Comparison of ENCODE assay signal across 2 cellular contexts in the genomic region with DNA sequence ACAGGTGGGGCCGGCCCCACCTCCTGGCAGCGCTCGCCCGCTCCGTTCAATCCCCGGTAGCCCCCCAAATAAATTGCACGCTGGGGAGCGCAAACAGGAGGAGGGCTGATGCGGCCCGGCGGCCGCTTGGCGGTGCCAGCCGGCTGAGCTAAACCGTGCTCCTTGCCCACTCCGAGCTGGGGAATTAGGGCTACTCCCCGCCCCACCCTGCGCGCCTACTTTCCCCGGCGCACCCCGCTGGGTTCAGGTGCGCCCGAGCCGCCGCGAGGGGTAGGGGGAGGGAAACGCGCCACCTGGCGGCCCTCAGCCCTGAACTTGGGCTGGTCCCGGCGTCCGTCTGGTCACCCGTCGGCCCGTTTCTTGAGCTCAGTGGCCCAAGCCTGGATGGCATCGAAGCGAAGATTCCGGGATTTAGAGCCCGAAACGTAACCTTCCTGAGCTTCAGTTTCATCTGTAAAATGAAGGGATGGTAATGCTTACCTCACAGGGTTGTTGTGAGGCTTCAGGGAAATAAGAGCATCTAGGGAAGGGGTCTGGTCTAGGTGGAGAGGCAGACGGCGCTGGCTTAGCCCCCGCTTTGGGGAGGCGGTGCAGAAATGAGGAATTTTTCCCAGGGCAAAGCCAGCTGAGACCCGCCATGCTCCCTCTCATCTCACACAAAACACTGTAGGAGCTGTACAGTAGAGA.
TF ChIP-seq lines count a peak whose summit lies in the region.

No MANE protein-coding gene starts in this region.

TF ChIP-seq in GM23338, 12 proteins besides CTCF, POLR2A, EP300 and RAD21:
- no peak for TF ChIP-seq ZNF114 (CRISPR knock-in tag; IDR thresholded peaks at IDR 0.05)
- TF ChIP-seq POLR2AphosphoS5 (IDR thresholded peaks at IDR 0.05; ENCODE audit: low read depth): peak; percentile 42

TF ChIP-seq in GM12878, 131 proteins besides CTCF, POLR2A, EP300 and RAD21:
- TF ChIP-seq FOXK2 (IDR thresholded peaks at IDR 0.05) (no peak), RBBP5 (conservative IDR thresholded peaks at IDR 0.05) (no peak), HCFC1 (IDR thresholded peaks at IDR 0.05; ENCODE audit: low read length) (no peak), NRF1 (conservative IDR thresholded peaks at IDR 0.05; ENCODE audit: low read depth, low read length) (no peak), SMC3 (IDR thresholded peaks at IDR 0.05; ENCODE audit: borderline replicate concordance, low read length) (peak; percentile 84), RB1 (IDR thresholded peaks at IDR 0.05; ENCODE audit: borderline replicate concordance) (no peak), CBFB (IDR thresholded peaks at IDR 0.05; ENCODE audit: low read depth) (no peak), NBN (IDR thresholded peaks at IDR 0.05) (peak; percentile 66), ZBTB40 (IDR thresholded peaks at IDR 0.05; ENCODE audit: borderline replicate concordance) (no peak), SMARCA5 (IDR thresholded peaks at IDR 0.05) (peak; percentile 45), DPF2 (IDR thresholded peaks at IDR 0.05) (0 out of 2 replicates have a peak, but pooled peaks have one; percentile 11), YY1 (IDR thresholded peaks at IDR 0.05; ENCODE audit: low read depth, low read length) (peak; percentile 72), GATAD2B (conservative IDR thresholded peaks at IDR 0.05; ENCODE audit: low read depth) (0 out of 2 replicates have a peak, but pooled peaks have one; percentile 17), CBX5 (IDR thresholded peaks at IDR 0.05; ENCODE audit: low read depth) (no peak), IKZF1 (conservative IDR thresholded peaks at IDR 0.05) (peak; percentile 38), CHD2 (IDR thresholded peaks at IDR 0.05; ENCODE audit: borderline replicate concordance, low read depth, low read length) (0 out of 2 replicates have a peak, but pooled peaks have one; percentile 20), IKZF2 (IDR thresholded peaks at IDR 0.05) (peak in 1 of 2 experiments; percentile 32; a peak in 2 of 4 replicates)
